Comparison of ENCODE assay signal across 19 cellular contexts in the genomic region with DNA sequence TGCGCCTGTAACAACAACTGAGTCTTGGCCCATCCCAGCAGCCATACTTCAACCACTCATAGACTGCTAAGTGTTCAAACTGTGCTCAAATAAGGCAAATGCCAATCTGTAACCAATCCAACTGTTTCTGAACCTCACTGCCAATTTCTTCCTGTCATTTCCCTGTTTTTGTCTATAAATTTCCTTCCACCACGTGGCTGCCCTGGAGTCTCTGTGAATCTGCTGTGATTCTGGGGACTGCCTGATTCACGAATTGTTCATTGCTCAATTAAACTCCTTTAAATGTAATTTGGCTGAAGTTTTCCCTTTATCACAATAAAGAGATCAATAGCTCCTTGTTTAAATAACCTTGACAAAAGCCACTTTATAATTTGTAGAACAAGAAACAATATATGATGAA. TPM values are rescaled to one million over a fixed set of nuclear protein-coding genes. Genes with fewer than 3 reads are reported as not detected.
"Had no signal": no experiment of that assay in that cellular context is flagged by ENCODE, and none has a peak within 500 bp of the region (broad histone marks: within the 10 kb centered on the region; RNA-seq: fewer than 3 reads in every experiment).

No MANE protein-coding gene starts in this region.

- H3K9me3 ChIP-seq: adrenal gland, tibial artery, uterus had no signal

- H3K27ac ChIP-seq: adrenal gland, tibial artery, uterus had no signal

- ATAC-seq: activated naive CD4-positive, alpha-beta T cell treated with anti-CD3 and anti-CD28 coated beads, Interleukin-2, amount 50 U/mL, for 72 hours; effector memory CD8-positive, alpha-beta T cell; WTC11 had no signal

- DNase-seq: activated CD4-positive, alpha-beta memory T cell treated with anti-CD3 and anti-CD28 coated beads for 36 hours; activated CD4-positive, alpha-beta T cell treated with anti-CD3 and anti-CD28 coated beads for 4 hours; activated gamma-delta T cell treated with Interleukin-2 at 50 U/mL for 16 hours; activated T-cell treated with anti-CD3 and anti-CD28 coated beads for 4 hours; adrenal gland; effector memory CD8-positive, alpha-beta T cell; foreskin fibroblast; hippocampal formation; nephron progenitor cell; nucleus accumbens; posterior cingulate gyrus; stimulated activated CD4-positive, alpha-beta T cell treated with anti-CD3 and anti-CD28 coated beads, Interleukin-2, amount 100 ng/mL, for 24 hours; stimulated activated naive CD4-positive, alpha-beta T cell treated with Interleukin-2 at 50 U/mL for 16 hours; tibial artery; uterus had no signal

- H3K27me3 ChIP-seq: adrenal gland, tibial artery, uterus had no signal

- H3K4me1 ChIP-seq: adrenal gland, uterus had no signal

- H3K36me3 ChIP-seq: adrenal gland, tibial artery, uterus had no signal

- H3K4me3 ChIP-seq: adrenal gland, lung, tibial artery, uterus had no signal

RNA-seq across cellular contexts. Expression of a gene that starts 50.8 kb away (rescaled TPM):
- total RNA-seq: activated CD4-positive, alpha-beta memory T cell treated with anti-CD3 and anti-CD28 coated beads for 36 hours; activated naive CD4-positive, alpha-beta T cell treated with anti-CD3 and anti-CD28 coated beads, Interleukin-2, amount 50 U/mL, for 72 hours; dermis microvascular lymphatic vessel endothelial cell had no signal
